22 cellular contexts compared by ENCODE assay signal in the genomic region with DNA sequence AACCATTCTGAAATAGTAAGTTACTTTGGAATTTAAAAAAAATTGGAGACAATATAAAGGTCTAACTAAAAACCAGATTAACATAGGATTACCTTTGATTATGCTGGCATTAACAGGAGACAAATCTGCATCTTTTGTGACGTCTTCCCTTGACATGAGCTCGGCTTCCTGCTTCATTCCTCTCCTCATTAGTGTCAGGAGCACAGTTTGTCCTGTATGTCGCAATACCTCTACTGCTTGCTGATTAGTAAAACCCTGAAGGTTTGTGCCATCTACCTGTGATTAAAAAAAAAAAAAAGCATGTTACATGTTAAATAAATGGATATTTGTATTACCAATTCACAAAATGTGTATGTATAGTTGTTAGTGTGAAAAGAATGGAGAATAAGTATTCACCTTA.
A peak's percentile ranks its signal among the peaks of the same experiment; 100 is the strongest.
DNase-seq lines count a peak whose midpoint lies in the region; TF ChIP-seq lines count a peak whose summit lies in the region.
"Had no signal": no experiment of that assay in that cellular context is flagged by ENCODE, and none has a peak within 500 bp of the region (broad histone marks: within the 10 kb centered on the region; RNA-seq: fewer than 3 reads in every experiment).

No MANE protein-coding gene starts in this region.

- H3K36me3 ChIP-seq in hepatocyte (replicated peaks; ENCODE audit: insufficient read depth, low read depth), result no peaks in the 10 kb centered on the region
- peaks cover 7% of the 10 kb centered on the region for H3K36me3 ChIP-seq in neural progenitor cell
- H3K36me3 ChIP-seq in SK-N-SH (replicated peaks in 1 of 2; ENCODE audit: control insufficient read depth in 1 of 2, insufficient read depth in 2 of 2, low read length in 1 of 2), result peaks cover 34 to 58% of the 10 kb centered on the region in 2 experiments

- no peaks in the 10 kb centered on the region for H3K9me2 ChIP-seq in hepatocyte (replicated peaks; ENCODE audit: insufficient read depth)
- no peaks in the 10 kb centered on the region for H3K9me2 ChIP-seq in SK-N-SH

- H3K27ac ChIP-seq in hepatocyte, result no peak overlapping the region
- H3K27ac ChIP-seq in neural progenitor cell, result no peak overlapping the region
- no peak overlapping the region for H3K27ac ChIP-seq in SK-N-SH (ENCODE audit: low read depth in 2 of 2, low read length in 1 of 2)

- no peaks in the 10 kb centered on the region for H3F3A ChIP-seq in neural progenitor cell (ENCODE audit: low read depth)
- peaks cover 3% of the 10 kb centered on the region for H3F3A ChIP-seq in SK-N-SH (replicated peaks; ENCODE audit: insufficient read depth)

- no peak overlapping the region for H2AFZ ChIP-seq in hepatocyte
- H2AFZ ChIP-seq in neural progenitor cell (replicated peaks), result no peak overlapping the region
- H2AFZ ChIP-seq in SK-N-SH (ENCODE audit: low read depth), result no peak overlapping the region

- CTCF ChIA-PET in SK-N-SH (lab: Yijun Ruan, JAX), result no interaction called here

- H3K9me3 Mint-ChIP-seq in neural progenitor cell (no peaks in the 10 kb centered on the region), CD14-positive monocyte (peaks cover 0 to 1% (median 0%) of the 10 kb centered on the region in 7 donors)
- H3K9me3 Mint-ChIP-seq: H9 had no signal

- peak overlapping the region; percentile 43 for H3K27ac Mint-ChIP-seq in neural progenitor cell
- H3K27ac Mint-ChIP-seq in CD14-positive monocyte, result no peak overlapping the region
- H3K27ac Mint-ChIP-seq: CD4-positive, alpha-beta memory T cell; H9 had no signal

- no peak for TF ChIP-seq RAD21 in SK-N-SH (IDR thresholded peaks at IDR 0.05; ENCODE audit: low read length)

- no peak for TF ChIP-seq CTCF in choroid plexus epithelial cell (conservative IDR thresholded peaks at IDR 0.05; ENCODE audit: low read depth, low read length)
- TF ChIP-seq CTCF in hepatocyte (IDR thresholded peaks at IDR 0.05; ENCODE audit: poor library complexity), result no peak
- TF ChIP-seq CTCF in neural progenitor cell (IDR thresholded peaks at IDR 0.05), result no peak
- TF ChIP-seq CTCF in CD14-positive monocyte (IDR thresholded peaks at IDR 0.05), result no peak
- no peak for TF ChIP-seq CTCF in SK-N-SH (IDR thresholded peaks at IDR 0.05)

- 76% methylated on average over 3 of the region's 3 CpGs for WGBS in hepatocyte (ENCODE audit: low lambda C conversion rate, missing lambda C conversion rate)
- WGBS in SK-N-SH (ENCODE audit: low lambda C conversion rate), result 88% methylated on average over 3 of the region's 3 CpGs

- H3K4me1 Mint-ChIP-seq in neural progenitor cell (no peaks in the 10 kb centered on the region), CD14-positive monocyte (no peaks in the 10 kb centered on the region)
- H3K4me1 Mint-ChIP-seq: CD4-positive, alpha-beta memory T cell; H9 had no signal

- H4K20me1 ChIP-seq in hepatocyte (ENCODE audit: insufficient read depth, poor library complexity, severe bottlenecking) (no peaks in the 10 kb centered on the region), neural progenitor cell (ENCODE audit: low read depth) (no peaks in the 10 kb centered on the region), SK-N-SH (ENCODE audit: insufficient read depth) (no peaks in the 10 kb centered on the region)

- TF ChIP-seq EP300 in SK-N-SH (IDR thresholded peaks at IDR 0.05; ENCODE audit: borderline replicate concordance in 1 of 2, low read depth in 1 of 2, low read length in 1 of 2), result no peak

- H3K9ac ChIP-seq in neural progenitor cell, result no peak overlapping the region
- H3K9ac ChIP-seq in SK-N-SH, result no peak overlapping the region

- no peaks in the 10 kb centered on the region for H3K9me3 ChIP-seq in hepatocyte (ENCODE audit: low read depth)
- no peaks in the 10 kb centered on the region for H3K9me3 ChIP-seq in neural progenitor cell (ENCODE audit: low read depth)
- no peaks in the 10 kb centered on the region for H3K9me3 ChIP-seq in SK-N-SH
- H3K9me3 ChIP-seq: BE2C had no signal

- POLR2A ChIA-PET in SK-N-SH (lab: Yijun Ruan, JAX), result no interaction called here

- peaks cover 48% of the 10 kb centered on the region for H3K36me3 Mint-ChIP-seq in neural progenitor cell
- no peaks in the 10 kb centered on the region for H3K36me3 Mint-ChIP-seq in CD14-positive monocyte
- H3K36me3 Mint-ChIP-seq: CD4-positive, alpha-beta memory T cell had no signal

- H3K27me3 Mint-ChIP-seq in neural progenitor cell (ENCODE audit: insufficient read depth, low read depth) (peaks cover 2% of the 10 kb centered on the region), CD14-positive monocyte (ENCODE audit: low read depth in 3 of 3) (no peaks in the 10 kb centered on the region)
- H3K27me3 Mint-ChIP-seq: CD4-positive, alpha-beta memory T cell had no signal

- DNase-seq in NCI-H82 (lab: John Stamatoyannopoulos, UW) (peak; percentile 5), NCI-H82 treated with DMSO at 0.1 percent for 48 hours (lab: John Stamatoyannopoulos, UW; ENCODE audit: unreplicated experiment) (no peak), choroid plexus epithelial cell (ENCODE audit: low read depth) (peak; percentile 58), hepatocyte (ENCODE audit: low spot score) (peak; percentile 26), neural progenitor cell (ENCODE audit: low spot score) (no peak), CD14-positive monocyte (ENCODE audit: low spot score) (no peak), CD1c-positive myeloid dendritic cell (ENCODE audit: extremely low spot score) (no peak), SK-N-SH (no peak)
- DNase-seq: 8988T; BE2C; CD4-positive, alpha-beta memory T cell; DMS153; H9; KBM-7; NCI-H1436; NCI-H2081; NCI-H2171 treated with DMSO at 0.1 percent for 48 hours; NCI-H446; NCI-H526 treated with DMSO at 0.1 percent for 48 hours; NK-92 treated with Interleukin-12 subunit alpha and Interleukin-12 subunit beta, amount 100 ng/mL, for 24 hours; SW 1271 had no signal

- H3K79me2 ChIP-seq in hepatocyte (no peaks in the 10 kb centered on the region), neural progenitor cell (ENCODE audit: low read depth) (no peaks in the 10 kb centered on the region), SK-N-SH (ENCODE audit: insufficient read depth) (no peaks in the 10 kb centered on the region)

- H3K4me3 Mint-ChIP-seq in neural progenitor cell (no peak overlapping the region), CD14-positive monocyte (no peak overlapping the region)
- H3K4me3 Mint-ChIP-seq: CD4-positive, alpha-beta memory T cell; H9 had no signal

- H3K4me2 ChIP-seq in hepatocyte (no peak overlapping the region), neural progenitor cell (no peak overlapping the region), SK-N-SH (no peak overlapping the region)

- no peaks in the 10 kb centered on the region for H3K4me1 ChIP-seq in hepatocyte (ENCODE audit: insufficient read depth)
- H3K4me1 ChIP-seq in neural progenitor cell, result no peaks in the 10 kb centered on the region
- no peaks in the 10 kb centered on the region; a peak in 1 of 4 replicates for H3K4me1 ChIP-seq in SK-N-SH (ENCODE audit: control insufficient read depth in 1 of 2, insufficient read depth in 2 of 2, low read depth in 1 of 2, low read length in 1 of 2)
- H3K4me1 ChIP-seq: BE2C had no signal

- H3K27me3 ChIP-seq in hepatocyte (no peaks in the 10 kb centered on the region), neural progenitor cell (no peaks in the 10 kb centered on the region), SK-N-SH (ENCODE audit: insufficient read depth) (no peaks in the 10 kb centered on the region)
- H3K27me3 ChIP-seq: BE2C had no signal

- intact Hi-C loops in CD14-positive monocyte (cut with micrococcal nuclease), result no loop called here

- H3K4me3 ChIP-seq in choroid plexus epithelial cell (ENCODE audit: low read depth, low read length), result no peak overlapping the region
- H3K4me3 ChIP-seq in hepatocyte, result no peak overlapping the region
- no peak overlapping the region for H3K4me3 ChIP-seq in neural progenitor cell
- no peak overlapping the region for H3K4me3 ChIP-seq in SK-N-SH (ENCODE audit: low read depth in 2 of 2, low read length in 1 of 2)
- H3K4me3 ChIP-seq: GM12878 had no signal

TF ChIP-seq in SK-N-SH, 30 proteins besides CTCF, POLR2A, EP300 and RAD21:
- no peak for TF ChIP-seq NFIC (IDR thresholded peaks at IDR 0.05; ENCODE audit: borderline replicate concordance)
- TF ChIP-seq, protein P1, sequence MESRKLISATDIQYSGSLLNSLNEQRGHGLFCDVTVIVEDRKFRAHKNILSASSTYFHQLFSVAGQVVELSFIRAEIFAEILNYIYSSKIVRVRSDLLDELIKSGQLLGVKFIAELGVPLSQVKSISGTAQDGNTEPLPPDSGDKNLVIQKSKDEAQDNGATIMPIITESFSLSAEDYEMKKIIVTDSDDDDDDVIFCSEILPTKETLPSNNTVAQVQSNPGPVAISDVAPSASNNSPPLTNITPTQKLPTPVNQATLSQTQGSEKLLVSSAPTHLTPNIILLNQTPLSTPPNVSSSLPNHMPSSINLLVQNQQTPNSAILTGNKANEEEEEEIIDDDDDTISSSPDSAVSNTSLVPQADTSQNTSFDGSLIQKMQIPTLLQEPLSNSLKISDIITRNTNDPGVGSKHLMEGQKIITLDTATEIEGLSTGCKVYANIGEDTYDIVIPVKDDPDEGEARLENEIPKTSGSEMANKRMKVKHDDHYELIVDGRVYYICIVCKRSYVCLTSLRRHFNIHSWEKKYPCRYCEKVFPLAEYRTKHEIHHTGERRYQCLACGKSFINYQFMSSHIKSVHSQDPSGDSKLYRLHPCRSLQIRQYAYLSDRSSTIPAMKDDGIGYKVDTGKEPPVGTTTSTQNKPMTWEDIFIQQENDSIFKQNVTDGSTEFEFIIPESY (IDR thresholded peaks at IDR 0.05; ENCODE audit: borderline replicate concordance, low read depth), result no peak

Comparison
In these comparisons a context has a peak if more than half of its experiments do, and no peak if none do; other contexts are left out.
1. DNase-seq: peak in NCI-H82 (single experiment), choroid plexus epithelial cell (single experiment) and hepatocyte (single experiment); none in NCI-H82 treated with DMSO at 0.1 percent for 48 hours (single experiment), neural progenitor cell (single experiment), CD14-positive monocyte (single experiment), CD1c-positive myeloid dendritic cell (single experiment) and SK-N-SH (single experiment).